Comparison of ENCODE assay signal across 20 cellular contexts in the genomic region with DNA sequence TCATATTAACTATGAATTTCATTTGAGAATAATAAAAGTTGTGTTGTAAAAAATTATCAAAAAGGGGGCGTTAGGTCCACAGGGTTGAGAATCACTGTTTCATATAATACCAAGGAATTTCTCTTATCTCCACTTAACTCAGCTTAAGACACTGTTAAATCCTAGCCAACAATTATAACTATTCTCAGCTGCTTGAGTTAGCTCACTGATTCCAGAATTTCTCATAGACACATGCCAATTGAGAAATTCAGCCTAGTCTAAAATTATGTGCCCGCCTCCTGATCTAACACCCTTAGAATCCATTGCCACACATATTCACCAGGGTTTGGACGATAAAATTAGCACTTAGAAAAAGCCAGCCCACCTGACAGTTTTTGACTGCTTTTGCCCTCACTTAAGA. TPM values are rescaled to one million over a fixed set of nuclear protein-coding genes. Genes with fewer than 3 reads are reported as not detected.
DNase-seq lines count a peak whose midpoint lies in the region; ATAC-seq, FAIRE-seq and TF ChIP-seq lines count a peak whose summit lies in the region.
"Had no signal": no experiment of that assay in that cellular context is flagged by ENCODE, and none has a peak within 500 bp of the region (broad histone marks: within the 10 kb centered on the region; RNA-seq: fewer than 3 reads in every experiment).

No MANE protein-coding gene starts in this region.

- no peak overlapping the region for H3K27ac ChIP-seq in mesenchymal stem cell (ENCODE audit: low read length, poor library complexity, severe bottlenecking)
- no peak overlapping the region for H3K27ac ChIP-seq in aorta (ENCODE audit: low read depth in 1 of 2, low read length in 2 of 2)
- H3K27ac ChIP-seq: C4-2B, KMS-11, SJSA1 had no signal

- no peaks in the 10 kb centered on the region for H3K9me3 ChIP-seq in mesenchymal stem cell (ENCODE audit: control insufficient read depth, low read length)
- H3K9me3 ChIP-seq in aorta (ENCODE audit: control insufficient read depth, low read length): no peaks in the 10 kb centered on the region
- H3K9me3 ChIP-seq: SJSA1 had no signal

- no peak overlapping the region for H3K4ac ChIP-seq in mesenchymal stem cell (ENCODE audit: low read depth in 1 of 2, low read length in 2 of 2)

- H2BK5ac ChIP-seq in mesenchymal stem cell (ENCODE audit: low read depth, low read length, poor library complexity, severe bottlenecking): no peak overlapping the region

- 96% methylated on average over 3 of the region's 3 CpGs for WGBS in mesenchymal stem cell
- 8 to 9% methylated on average over 3 of the region's 3 CpGs for WGBS in aorta, 2 donors

- DNase-seq in NCI-H226 (peak; percentile 37), fibroblast of pulmonary artery (ENCODE audit: low read depth) (peak; percentile 28), mesenchymal stem cell (no peak), aorta (no peak), GM12892 (ENCODE audit: insufficient read length) (no peak), T-helper 1 cell (no peak)
- no peak for DNase-seq in stimulated activated naive CD4-positive, alpha-beta T cell treated with Interleukin-2 at 50 U/mL for 16 hours (lab: John Stamatoyannopoulos, UW)
- DNase-seq: AML-193, H7, HFFc6, NCI-H1417 treated with DMSO at 0.1 percent for 48 hours, NCI-H187 treated with DMSO at 0.1 percent for 48 hours, NCI-H345, NCI-H524 treated with DMSO at 0.1 percent for 48 hours, PC-3 had no signal

- H3K27me3 ChIP-seq in mesenchymal stem cell (ENCODE audit: control insufficient read depth in 1 of 2, insufficient read depth in 1 of 2, low read length in 2 of 2): no peaks in the 10 kb centered on the region
- no peaks in the 10 kb centered on the region for H3K27me3 ChIP-seq in aorta (ENCODE audit: control insufficient read depth in 1 of 2, insufficient read depth in 2 of 2, low read length in 1 of 2)
- H3K27me3 ChIP-seq: SJSA1 had no signal

- no peak overlapping the region for H2AFZ ChIP-seq in mesenchymal stem cell (ENCODE audit: low read depth, low read length)

- intact Hi-C loops in aorta (cut with DNase I): no loop called here

- no peak overlapping the region for H4K91ac ChIP-seq in mesenchymal stem cell (ENCODE audit: low read length)

- H2BK120ac ChIP-seq in mesenchymal stem cell (ENCODE audit: low read depth, low read length): no peak overlapping the region

- H3K23ac ChIP-seq in mesenchymal stem cell (ENCODE audit: low read length in 2 of 2): no peak overlapping the region

- H3K14ac ChIP-seq in mesenchymal stem cell (ENCODE audit: low read length in 2 of 2): no peak overlapping the region

- H3K79me1 ChIP-seq in mesenchymal stem cell (replicated peaks; ENCODE audit: low read length, poor library complexity, severe bottlenecking): no peaks in the 10 kb centered on the region

- no peak overlapping the region for H2BK15ac ChIP-seq in mesenchymal stem cell (ENCODE audit: low read depth, poor library complexity, severe bottlenecking)

- H3K4me2 ChIP-seq in mesenchymal stem cell (ENCODE audit: low read length, poor library complexity, severe bottlenecking): no peak overlapping the region
- H3K4me2 ChIP-seq: KMS-11 had no signal

- H3K36me3 ChIP-seq in mesenchymal stem cell (ENCODE audit: control insufficient read depth in 1 of 2, insufficient read depth in 2 of 2, low read depth in 1 of 2, low read length in 2 of 2) (no peaks in the 10 kb centered on the region), aorta (ENCODE audit: control insufficient read depth in 1 of 2, insufficient read depth in 2 of 2, low read length in 1 of 2) (no peaks in the 10 kb centered on the region)
- H3K36me3 ChIP-seq: SJSA1 had no signal

- H4K8ac ChIP-seq in mesenchymal stem cell (ENCODE audit: low read length): no peak overlapping the region

- no peak overlapping the region for H2BK12ac ChIP-seq in mesenchymal stem cell (ENCODE audit: low read length in 2 of 2)

- no peak for FAIRE-seq in GM12892 (lab: Jason Lieb, UNC)
- FAIRE-seq: D721Med had no signal

- H3K18ac ChIP-seq in mesenchymal stem cell (ENCODE audit: low read depth in 1 of 2, low read length in 2 of 2): no peak overlapping the region

- peak; percentile 58 for ATAC-seq in aorta (ENCODE audit: low FRiP score)
- ATAC-seq: PC-3 had no signal

- H3K4me1 ChIP-seq in mesenchymal stem cell (ENCODE audit: control insufficient read depth, insufficient read depth, low read depth, low read length) (no peaks in the 10 kb centered on the region), aorta (ENCODE audit: control insufficient read depth in 1 of 2, insufficient read depth in 2 of 2, low read length in 2 of 2) (peaks cover 2% of the 10 kb centered on the region in 2 donors)

- no peak overlapping the region for H2AK5ac ChIP-seq in mesenchymal stem cell (ENCODE audit: low read length, severe bottlenecking)

- H3K4me3 ChIP-seq in fibroblast of pulmonary artery (replicated peaks; ENCODE audit: low read depth, low read length) (no peak overlapping the region), mesenchymal stem cell (ENCODE audit: insufficient read depth in 1 of 2, low read depth in 1 of 2, low read length in 2 of 2) (no peak overlapping the region), aorta (ENCODE audit: low read length in 2 of 2) (no peak overlapping the region)
- H3K4me3 ChIP-seq: SJSA1 had no signal

- peak overlapping the region; percentile 21 for H3K9ac ChIP-seq in mesenchymal stem cell (ENCODE audit: low read length)
- H3K9ac ChIP-seq: KMS-11 had no signal

- TF ChIP-seq CTCF in fibroblast of pulmonary artery (IDR thresholded peaks at IDR 0.05; ENCODE audit: low read length, missing control alignments): no peak

- TF ChIP-seq POLR2A in GM12892 (IDR thresholded peaks at IDR 0.05; ENCODE audit: low read depth, low read length): no peak

RNA-seq across cellular contexts. Expression of a gene that starts 22.7 kb away (rescaled TPM):
- polyA plus RNA-seq in mesenchymal stem cell (2013, experiment 1 of 2): 334 TPM
- 324 TPM for polyA plus RNA-seq in mesenchymal stem cell (2013, experiment 2 of 2)
- total RNA-seq in aorta: 100 to 1,000 TPM; 242 to 247 TPM
- 10 to 100 TPM; 20.8 to 66.4 TPM for polyA plus RNA-seq in aorta
- polyA plus RNA-seq in GM12892 (2012; ENCODE audit: missing spikeins): 3.8 TPM

RNA-seq across cellular contexts. Expression of a gene that starts 47.6 kb away (rescaled TPM):
- not detected for polyA plus RNA-seq in mesenchymal stem cell (2013, experiment 1 of 2)
- not detected for polyA plus RNA-seq in mesenchymal stem cell (2013, experiment 2 of 2)
- not detected for total RNA-seq in aorta
- not detected for polyA plus RNA-seq in aorta
- polyA plus RNA-seq in GM12892 (2012; ENCODE audit: missing spikeins): not detected
- total RNA-seq: H7, HFFc6, HT-29, PC-3, SJSA1 had no signal

Comparison
In these comparisons a context has a peak if more than half of its experiments do, and no peak if none do; other contexts are left out.
1. DNase-seq: peak in NCI-H226 (single experiment) and fibroblast of pulmonary artery (single experiment); none in mesenchymal stem cell (single experiment), aorta (0 of 2), stimulated activated naive CD4-positive, alpha-beta T cell treated with Interleukin-2 at 50 U/mL for 16 hours (single experiment), GM12892 (single experiment) and T-helper 1 cell (0 of 5).